ENCODE assay signal across 17 cellular contexts in the genomic region with DNA sequence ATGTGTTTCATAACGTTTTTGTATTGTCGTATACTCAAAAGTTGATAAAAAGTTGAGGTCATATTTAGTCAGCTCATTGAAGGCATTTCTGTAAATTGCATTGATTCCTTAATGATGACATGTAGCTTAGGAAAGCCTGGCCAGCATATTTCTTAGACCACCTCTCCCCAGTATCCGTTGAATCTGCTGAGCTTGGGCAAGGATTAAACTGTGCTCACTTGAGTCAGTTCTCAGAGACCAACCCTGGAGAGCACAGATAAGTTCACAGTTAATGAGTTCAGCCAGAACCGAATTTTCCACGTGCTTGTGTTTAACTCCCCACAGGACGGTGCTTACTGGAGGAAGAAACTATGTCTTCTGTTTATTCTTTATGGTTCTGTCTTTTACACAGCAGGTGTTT.
DNase-seq lines count a peak whose midpoint lies in the region; ATAC-seq and TF ChIP-seq lines count a peak whose summit lies in the region.
"Had no signal": no experiment of that assay in that cellular context is flagged by ENCODE, and none has a peak within 500 bp of the region (broad histone marks: within the 10 kb centered on the region; RNA-seq: fewer than 3 reads in every experiment).

No MANE protein-coding gene starts in this region.

- no peaks in the 10 kb centered on the region for H3K36me3 Mint-ChIP-seq in stimulated activated effector memory CD8-positive, alpha-beta T cell treated with anti-CD3 and anti-CD28 coated beads, Interleukin-12 subunit alpha, Interleukin-12 subunit beta, amount 100 ng/mL, for 72 hours
- H3K36me3 Mint-ChIP-seq: CD14-positive monocyte had no signal

- H3K4me1 Mint-ChIP-seq in stimulated activated effector memory CD8-positive, alpha-beta T cell treated with anti-CD3 and anti-CD28 coated beads, Interleukin-12 subunit alpha, Interleukin-12 subunit beta, amount 100 ng/mL, for 72 hours, result peaks cover 27% of the 10 kb centered on the region
- H3K4me1 Mint-ChIP-seq: CD14-positive monocyte had no signal

- H3K4me3 Mint-ChIP-seq in stimulated activated effector memory CD8-positive, alpha-beta T cell treated with anti-CD3 and anti-CD28 coated beads, Interleukin-12 subunit alpha, Interleukin-12 subunit beta, amount 100 ng/mL, for 72 hours, result no peak overlapping the region
- H3K4me3 Mint-ChIP-seq: activated naive CD8-positive, alpha-beta T cell treated with anti-CD3 and anti-CD28 coated beads, Interleukin-2, amount 10 ng/mL, durations not matched to agents 7 days and 5 days; CD14-positive monocyte had no signal

- no peak overlapping the region for H3K27ac ChIP-seq in esophagus squamous epithelium
- H3K27ac ChIP-seq: KMS-11, neutrophil had no signal

- CTCF ChIA-PET in HEK293T (lab: Yijun Ruan, JAX), result interaction anchor here (1.0 kb wide), 1 partner anchor 11 kb away, joined by 3 read pairs; no protein-coding TSS in a partner anchor

- H3K9me3 ChIP-seq in esophagus squamous epithelium, result no peaks in the 10 kb centered on the region
- H3K9me3 ChIP-seq in HAP-1, result no peaks in the 10 kb centered on the region
- H3K9me3 ChIP-seq: neutrophil had no signal

- ATAC-seq in stimulated activated effector memory CD8-positive, alpha-beta T cell treated with anti-CD3 and anti-CD28 coated beads, Interleukin-12 subunit alpha, Interleukin-12 subunit beta, amount 100 ng/mL, for 72 hours, result no peak
- ATAC-seq: stimulated activated naive CD8-positive, alpha-beta T cell treated with anti-CD3 and anti-CD28 coated beads, Interleukin-15, Interleukin-2, amounts not matched to agents 100 U/mL and 50 U/mL, for 24 hours had no signal

- TF ChIP-seq CTCF in cardiac fibroblast (IDR thresholded peaks at IDR 0.05; ENCODE audit: low read depth, low read length) (no peak), esophagus squamous epithelium (IDR thresholded peaks at IDR 0.05) (no peak)

- WGBS in esophagus squamous epithelium, 2 donors, result 75 to 82% methylated on average over 6 of the region's 6 CpGs

- H3K4me3 ChIP-seq in cardiac fibroblast (replicated peaks in 1 of 2; ENCODE audit: low read depth in 2 of 2, low read length in 2 of 2) (no peak overlapping the region), esophagus squamous epithelium (no peak overlapping the region), HAP-1 (no peak overlapping the region)
- H3K4me3 ChIP-seq: smooth muscle cell had no signal

- no peaks in the 10 kb centered on the region for H3K9me3 Mint-ChIP-seq in stimulated activated effector memory CD8-positive, alpha-beta T cell treated with anti-CD3 and anti-CD28 coated beads, Interleukin-12 subunit alpha, Interleukin-12 subunit beta, amount 100 ng/mL, for 72 hours
- H3K9me3 Mint-ChIP-seq: activated naive CD8-positive, alpha-beta T cell treated with anti-CD3 and anti-CD28 coated beads, Interleukin-2, amount 10 ng/mL, durations not matched to agents 7 days and 5 days; CD14-positive monocyte had no signal

- no peaks in the 10 kb centered on the region for H3K4me1 ChIP-seq in esophagus squamous epithelium
- no peaks in the 10 kb centered on the region; the same call in 1 of the 2 replicates for H3K4me1 ChIP-seq in HAP-1

- DNase-seq in HEK293T (ENCODE audit: extremely low spot score) (no peak), cardiac fibroblast (ENCODE audit: low read depth in 2 of 2) (peak; percentile 41 to 74), hepatic stellate cell (ENCODE audit: low spot score) (peak; percentile 22), esophagus squamous epithelium (lab: John Stamatoyannopoulos, UW) (no peak), HAP-1 (ENCODE audit: low spot score in 2 of 2) (no peak)
- DNase-seq in stimulated activated effector memory CD8-positive, alpha-beta T cell treated with anti-CD3 and anti-CD28 coated beads, Interleukin-12 subunit alpha, Interleukin-12 subunit beta, amount 100 ng/mL, for 72 hours (ENCODE audit: low spot score in 2 of 2), result no peak
- no peak for DNase-seq in effector CD8-positive, alpha-beta T cell (lab: John Stamatoyannopoulos, UW)
- DNase-seq: activated CD4-positive, alpha-beta T cell treated with anti-CD3 and anti-CD28 coated beads, Interleukin-2, amount 50 U/mL, for 4 hours; activated naive CD8-positive, alpha-beta T cell treated with anti-CD3 and anti-CD28 coated beads, Interleukin-2, amount 10 ng/mL, durations not matched to agents 7 days and 5 days; activated T-cell treated with anti-CD3 and anti-CD28 coated beads, Interleukin-2, amount 50 U/mL, for 48 hours; erythroblast; NCI-H1436 treated with DMSO at 0.1 percent for 48 hours; stimulated activated naive CD8-positive, alpha-beta T cell treated with anti-CD3 and anti-CD28 coated beads, Interleukin-15, Interleukin-2, amounts not matched to agents 100 U/mL and 50 U/mL, for 24 hours had no signal

- in situ Hi-C loops in HAP-1 (cut with MboI; ENCODE audit: low sequenced_read_pairs), result no loop called here

- intact Hi-C loops in esophagus squamous epithelium (cut with DNase I), result no loop called here

- no peaks in the 10 kb centered on the region for H3K27me3 ChIP-seq in esophagus squamous epithelium
- H3K27me3 ChIP-seq in HAP-1 (ENCODE audit: low read depth), result no peaks in the 10 kb centered on the region
- H3K27me3 ChIP-seq: neutrophil had no signal

- no peaks in the 10 kb centered on the region for H3K36me3 ChIP-seq in esophagus squamous epithelium
- no peaks in the 10 kb centered on the region for H3K36me3 ChIP-seq in HAP-1 (replicated peaks)
- H3K36me3 ChIP-seq: neutrophil had no signal

- TF ChIP-seq POLR2A in esophagus squamous epithelium (IDR thresholded peaks at IDR 0.05), result no peak

- H3K27ac Mint-ChIP-seq in stimulated activated effector memory CD8-positive, alpha-beta T cell treated with anti-CD3 and anti-CD28 coated beads, Interleukin-12 subunit alpha, Interleukin-12 subunit beta, amount 100 ng/mL, for 72 hours, result peak overlapping the region; percentile 10
- H3K27ac Mint-ChIP-seq: activated naive CD8-positive, alpha-beta T cell treated with anti-CD3 and anti-CD28 coated beads, Interleukin-2, amount 10 ng/mL, durations not matched to agents 7 days and 5 days; CD14-positive monocyte had no signal

- POLR2A ChIA-PET in HEK293T (lab: Yijun Ruan, JAX), result no interaction called here

TF ChIP-seq in HEK293T, 16 proteins besides CTCF, POLR2A, EP300 and RAD21:
- no peak for TF ChIP-seq NFRKB (IDR thresholded peaks at IDR 0.05)
- no peak for TF ChIP-seq ZNF384 (IDR thresholded peaks at IDR 0.05)
- no peak for TF ChIP-seq BHLHE40 (IDR thresholded peaks at IDR 0.05; ENCODE audit: borderline replicate concordance)
- TF ChIP-seq SP1 (IDR thresholded peaks at IDR 0.05), result no peak
- TF ChIP-seq L3MBTL2 (conservative IDR thresholded peaks at IDR 0.05), result 0 out of 2 replicates have a peak, but pooled peaks have one; percentile 29

Comparison
In these comparisons a context has a peak if more than half of its experiments do, and no peak if none do; other contexts are left out.
1. DNase-seq: peak in cardiac fibroblast (2 of 2) and hepatic stellate cell (single experiment); none in HEK293T (single experiment), stimulated activated effector memory CD8-positive, alpha-beta T cell treated with anti-CD3 and anti-CD28 coated beads, Interleukin-12 subunit alpha, Interleukin-12 subunit beta, amount 100 ng/mL, for 72 hours (0 of 2), esophagus squamous epithelium (single experiment), HAP-1 (0 of 2) and effector CD8-positive, alpha-beta T cell (single experiment).